Comparison of ENCODE assay signal across 1 cellular context in genomic region chr12:32471601-32472001, GRCh38.
TF ChIP-seq lines count a peak whose summit lies in the region.

No MANE protein-coding gene starts in this region.

TF ChIP-seq in WTC11, 78 proteins besides CTCF, POLR2A, EP300 and RAD21 (continued from another document):
- TF ChIP-seq, protein P1, sequence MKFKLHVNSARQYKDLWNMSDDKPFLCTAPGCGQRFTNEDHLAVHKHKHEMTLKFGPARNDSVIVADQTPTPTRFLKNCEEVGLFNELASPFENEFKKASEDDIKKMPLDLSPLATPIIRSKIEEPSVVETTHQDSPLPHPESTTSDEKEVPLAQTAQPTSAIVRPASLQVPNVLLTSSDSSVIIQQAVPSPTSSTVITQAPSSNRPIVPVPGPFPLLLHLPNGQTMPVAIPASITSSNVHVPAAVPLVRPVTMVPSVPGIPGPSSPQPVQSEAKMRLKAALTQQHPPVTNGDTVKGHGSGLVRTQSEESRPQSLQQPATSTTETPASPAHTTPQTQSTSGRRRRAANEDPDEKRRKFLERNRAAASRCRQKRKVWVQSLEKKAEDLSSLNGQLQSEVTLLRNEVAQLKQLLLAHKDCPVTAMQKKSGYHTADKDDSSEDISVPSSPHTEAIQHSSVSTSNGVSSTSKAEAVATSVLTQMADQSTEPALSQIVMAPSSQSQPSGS (CRISPR knock-in tag; IDR thresholded peaks at IDR 0.05; ENCODE audit: borderline replicate concordance, low read depth): no peak
- TF ChIP-seq ZNF512 (CRISPR knock-in tag; IDR thresholded peaks at IDR 0.05; ENCODE audit: borderline replicate concordance): no peak
- TF ChIP-seq TEAD4 (CRISPR knock-in tag; IDR thresholded peaks at IDR 0.05): no peak
- TF ChIP-seq ZNF263 (CRISPR knock-in tag; IDR thresholded peaks at IDR 0.05; ENCODE audit: low read depth): no peak
- no peak for TF ChIP-seq ZNF138 (CRISPR knock-in tag; conservative IDR thresholded peaks at IDR 0.05)
- TF ChIP-seq NR1H2 (CRISPR knock-in tag; IDR thresholded peaks at IDR 0.05): no peak
- no peak for TF ChIP-seq SMAD4 (CRISPR knock-in tag; IDR thresholded peaks at IDR 0.05)
- no peak for TF ChIP-seq HMGA2 (CRISPR knock-in tag; IDR thresholded peaks at IDR 0.05)
- TF ChIP-seq NR3C1 (CRISPR knock-in tag; conservative IDR thresholded peaks at IDR 0.05; ENCODE audit: low read depth): no peak
